In genomic region chr7:20783716-20784310, GRCh38 we compare ENCODE assay signal across 8 cellular contexts. TPM values are rescaled to one million over a fixed set of nuclear protein-coding genes. Genes with fewer than 3 reads are reported as not detected.
DNase-seq lines count a peak whose midpoint lies in the region; ATAC-seq and TF ChIP-seq lines count a peak whose summit lies in the region.

No MANE protein-coding gene starts in this region.

- no peaks in the 10 kb centered on the region for H3K4me1 ChIP-seq in osteoblast (ENCODE audit: insufficient read depth, low read length)

- H3K36me3 ChIP-seq in osteoblast (ENCODE audit: insufficient read depth, low read length), result no peaks in the 10 kb centered on the region

- H3K27me3 ChIP-seq in osteoblast (ENCODE audit: insufficient read depth, low read length), result peaks cover 81% of the 10 kb centered on the region

- no peak for ATAC-seq in HG03457 (IDR thresholded peaks at IDR 0.05; ENCODE audit: unreplicated experiment)

- H4K20me1 ChIP-seq in osteoblast (ENCODE audit: insufficient read depth, low read length), result no peaks in the 10 kb centered on the region

- H3K4me2 ChIP-seq in osteoblast (ENCODE audit: insufficient read depth, low read length), result peak overlapping the region; percentile 68

- DNase-seq in GM10248 (ENCODE audit: extremely low spot score) (peak; percentile 39), M059J (ENCODE audit: low read depth) (peak; percentile 30), epithelial cell of esophagus (ENCODE audit: low read depth) (peak; percentile 54), osteoblast (ENCODE audit: insufficient read length, low spot score, missing footprints) (peak; percentile 89), NCI-H2196 treated with DMSO at 0.1 percent for 48 hours (lab: John Stamatoyannopoulos, UW; ENCODE audit: unreplicated experiment) (no peak), RPMI8226 (no peak)
- DNase-seq in activated CD8-positive, alpha-beta memory T cell treated with anti-CD3 and anti-CD28 coated beads, Interleukin-2, amount 50 U/mL, for 4 hours, result no peak

- H3K27ac ChIP-seq in osteoblast (ENCODE audit: low read depth, low read length), result no peak overlapping the region

- H3K79me2 ChIP-seq in osteoblast (ENCODE audit: insufficient read depth, low read length), result no peaks in the 10 kb centered on the region

- H2AFZ ChIP-seq in osteoblast (ENCODE audit: low read length), result peak overlapping the region; percentile 65

- TF ChIP-seq CTCF in GM10248 (IDR thresholded peaks at IDR 0.05; ENCODE audit: control extremely low read depth, extremely low read depth, low read depth, missing control alignments), result no peak
- peak; percentile 21 for TF ChIP-seq CTCF in epithelial cell of esophagus (IDR thresholded peaks at IDR 0.05; ENCODE audit: insufficient read depth, low read depth, low read length, missing control alignments)
- TF ChIP-seq CTCF in osteoblast (IDR thresholded peaks at IDR 0.05; ENCODE audit: extremely low read depth, low read depth, low read length), result no peak

- CTCF ChIA-PET in GM10248 (lab: Yijun Ruan, JAX), result no interaction called here

- POLR2A ChIA-PET in GM10248 (lab: Yijun Ruan, JAX), result no interaction called here

- no peaks in the 10 kb centered on the region for H3K9me3 ChIP-seq in osteoblast (ENCODE audit: low read depth, low read length)

- H3K4me3 ChIP-seq in epithelial cell of esophagus (ENCODE audit: low read length) (no peak overlapping the region), osteoblast (ENCODE audit: insufficient read depth, low read length) (peak overlapping the region; percentile 28)

RNA-seq across cellular contexts. Expression of gene SP8, which starts 2.9 kb away (rescaled TPM):
- total RNA-seq in M059J (2014; rRNA removed; shearing (Covaris generic)), result not detected in 2 replicates
- not detected in 2 replicates for total RNA-seq in osteoblast

Comparison
In these comparisons a context has a peak if more than half of its experiments do, and no peak if none do; other contexts are left out.
1. DNase-seq: peak in GM10248 (single experiment), M059J (single experiment), epithelial cell of esophagus (single experiment) and osteoblast (single experiment); none in NCI-H2196 treated with DMSO at 0.1 percent for 48 hours (single experiment), RPMI8226 (single experiment) and activated CD8-positive, alpha-beta memory T cell treated with anti-CD3 and anti-CD28 coated beads, Interleukin-2, amount 50 U/mL, for 4 hours (single experiment).